In genomic region chr14:31269599-31270195, GRCh38 we compare ENCODE assay signal across 15 cellular contexts.
"Had no signal": no experiment of that assay in that cellular context is flagged by ENCODE, and none has a peak within 500 bp of the region (broad histone marks: within the 10 kb centered on the region; RNA-seq: fewer than 3 reads in every experiment).

No MANE protein-coding gene starts in this region.

- H3K4me1 Mint-ChIP-seq: activated B cell treated with CpG ODN at 0.5 μM for 24 hours, brain had no signal

- H3K27ac Mint-ChIP-seq: activated B cell treated with CpG ODN at 0.5 μM for 24 hours; activated CD4-positive, alpha-beta T cell treated with anti-CD3 and anti-CD28 coated beads, Interleukin-2, amount 10 ng/mL, durations not matched to agents 7 days and 5 days; activated T-helper 2 cell treated with anti-CD3 and anti-CD28 coated beads, Interferon-gamma antibody, Interleukin-2, Interleukin-4, amounts not matched to agents 10 μg/mL and 5 μg/mL and 100 μg/mL, durations not matched to agents 14 hours and 24 hours and 36 hours; stimulated activated naive CD8-positive, alpha-beta T cell treated with anti-CD3 and anti-CD28 coated beads, Interleukin-15, Interleukin-2, amounts not matched to agents 100 ng/mL and 50 ng/mL, for 24 hours; T-helper 17 cell had no signal

- DNase-seq: activated B cell treated with CpG ODN at 0.5 μM for 24 hours; activated naive CD4-positive, alpha-beta T cell treated with anti-CD3 and anti-CD28 coated beads, Interleukin-2, amount 50 U/mL, for 16 hours; amniotic stem cell; cerebellar nuclear complex; dorsolateral prefrontal cortex; esophagus squamous epithelium; hippocampal formation; retina; T-helper 17 cell had no signal

- H3K27me3 ChIP-seq: dorsolateral prefrontal cortex, esophagus squamous epithelium, gastroesophageal sphincter, upper lobe of right lung had no signal

- H3K4me3 ChIP-seq: dorsolateral prefrontal cortex, esophagus squamous epithelium, gastroesophageal sphincter, upper lobe of right lung had no signal

- H3K27ac ChIP-seq: dorsolateral prefrontal cortex, esophagus squamous epithelium, gastroesophageal sphincter, upper lobe of right lung had no signal

- H3K27me3 Mint-ChIP-seq: activated B cell treated with CpG ODN at 0.5 μM for 24 hours; activated CD4-positive, alpha-beta T cell treated with anti-CD3 and anti-CD28 coated beads, Interleukin-2, amount 10 ng/mL, durations not matched to agents 7 days and 5 days had no signal

- H3K4me3 Mint-ChIP-seq: activated B cell treated with CpG ODN at 0.5 μM for 24 hours; activated CD4-positive, alpha-beta T cell treated with anti-CD3 and anti-CD28 coated beads, Interleukin-2, amount 10 ng/mL, durations not matched to agents 7 days and 5 days; brain; stimulated activated naive CD8-positive, alpha-beta T cell treated with anti-CD3 and anti-CD28 coated beads, Interleukin-15, Interleukin-2, amounts not matched to agents 100 ng/mL and 50 ng/mL, for 24 hours; T-helper 17 cell had no signal

- ATAC-seq: gastroesophageal sphincter, T-helper 17 cell had no signal

- H3K36me3 Mint-ChIP-seq: brain had no signal

- H3K9me3 ChIP-seq: esophagus squamous epithelium, gastroesophageal sphincter, upper lobe of right lung had no signal

- H3K36me3 ChIP-seq: esophagus squamous epithelium, gastroesophageal sphincter, upper lobe of right lung had no signal
